8 cellular contexts compared by ENCODE assay signal in genomic region chr2:68466361-68466777, GRCh38. TPM values are rescaled to one million over a fixed set of nuclear protein-coding genes. Genes with fewer than 3 reads are reported as not detected.
DNase-seq lines count a peak whose midpoint lies in the region; ATAC-seq and TF ChIP-seq lines count a peak whose summit lies in the region.

No MANE protein-coding gene starts in this region.

- no peaks in the 10 kb centered on the region for H3K27me3 ChIP-seq in mucosa of stomach (ENCODE audit: control insufficient read depth, insufficient read depth, low read length)

- H3K9me3 ChIP-seq in mucosa of stomach (ENCODE audit: control insufficient read depth, low read length) = no peaks in the 10 kb centered on the region

- no peaks in the 10 kb centered on the region for H3K9me3 Mint-ChIP-seq in dendritic cell treated with granulocyte-macrophage colony-stimulating factor and Interleukin-4, amounts not matched to agents 40 ng/mL and 50 ng/mL, for 4 days

- H3K4me1 Mint-ChIP-seq in dendritic cell treated with granulocyte-macrophage colony-stimulating factor and Interleukin-4, amounts not matched to agents 40 ng/mL and 50 ng/mL, for 4 days (ENCODE audit: low read depth) = peaks cover 29% of the 10 kb centered on the region

- intact Hi-C loops in dendritic cell treated with granulocyte-macrophage colony-stimulating factor and Interleukin-4, amounts not matched to agents 40 ng/mL and 50 ng/mL, for 4 days (cut with micrococcal nuclease) = loop anchor here (5.0 to 10.0 kb wide), 2 partner anchors 226 to 278 kb away; no protein-coding TSS in a partner anchor

- H3K36me3 Mint-ChIP-seq in dendritic cell treated with granulocyte-macrophage colony-stimulating factor and Interleukin-4, amounts not matched to agents 40 ng/mL and 50 ng/mL, for 4 days (ENCODE audit: low read depth) = peaks cover 13% of the 10 kb centered on the region

- H3K4me3 Mint-ChIP-seq in dendritic cell treated with granulocyte-macrophage colony-stimulating factor and Interleukin-4, amounts not matched to agents 40 ng/mL and 50 ng/mL, for 4 days = peak overlapping the region; percentile 96

- H3K4me3 ChIP-seq in mucosa of stomach (ENCODE audit: low read length) = peak overlapping the region; percentile 58

- TF ChIP-seq CTCF in AG09319 (IDR thresholded peaks at IDR 0.05; ENCODE audit: low read depth, low read length) = peak; percentile 19
- TF ChIP-seq CTCF in omental fat pad (IDR thresholded peaks at IDR 0.05) = no peak

- no peaks in the 10 kb centered on the region for H3K27me3 Mint-ChIP-seq in dendritic cell treated with granulocyte-macrophage colony-stimulating factor and Interleukin-4, amounts not matched to agents 40 ng/mL and 50 ng/mL, for 4 days

- no peak for ATAC-seq in stimulated activated naive CD8-positive, alpha-beta T cell treated with anti-CD3 and anti-CD28 coated beads, Interleukin-15, Interleukin-2, amounts not matched to agents 100 U/mL and 50 U/mL, for 24 hours
- no peak for ATAC-seq in omental fat pad (ENCODE audit: low FRiP score)

- H3K36me3 ChIP-seq in mucosa of stomach (ENCODE audit: control insufficient read depth, insufficient read depth, low read length) = no peaks in the 10 kb centered on the region

- peak overlapping the region; percentile 94 for H3K27ac Mint-ChIP-seq in dendritic cell treated with granulocyte-macrophage colony-stimulating factor and Interleukin-4, amounts not matched to agents 40 ng/mL and 50 ng/mL, for 4 days

- peaks cover 7% of the 10 kb centered on the region for H3K4me1 ChIP-seq in mucosa of stomach (ENCODE audit: control insufficient read depth, insufficient read depth, low read length)

- no peak for DNase-seq in AG09319 (ENCODE audit: extremely low read depth, low read depth)
- peak; percentile 10 for DNase-seq in HuH-7.5 (ENCODE audit: low spot score)
- peak; percentile 46 for DNase-seq in activated CD4-positive, alpha-beta T cell treated with anti-CD3 and anti-CD28 coated beads for 1 hour
- peak; percentile 55 for DNase-seq in stimulated activated naive CD8-positive, alpha-beta T cell treated with anti-CD3 and anti-CD28 coated beads, Interleukin-15, Interleukin-2, amounts not matched to agents 100 U/mL and 50 U/mL, for 24 hours
- DNase-seq in amygdala (lab: John Stamatoyannopoulos, UW) = no peak
- no peak for DNase-seq in omental fat pad (ENCODE audit: low spot score)

- H3K9ac ChIP-seq in mucosa of stomach (ENCODE audit: low read length) = peak overlapping the region; percentile 69

RNA-seq across cellular contexts. Expression of gene FBXO48, which starts 0.7 kb away (rescaled TPM):
- 1 to 10 TPM in 1 of 4 donors, under 1 TPM in 3; 0.24 to 1.3 (median 0.80) TPM for total RNA-seq in omental fat pad

RNA-seq across cellular contexts. Expression of gene APLF, which starts 1.0 kb away (rescaled TPM):
- 10 to 100 TPM in 2 of 4 donors, 1 to 10 TPM in 2; 6.0 to 12.3 (median 9.4) TPM for total RNA-seq in omental fat pad

Comparison
In these comparisons a context has a peak if more than half of its experiments do, and no peak if none do; other contexts are left out.
1. DNase-seq: peak in HuH-7.5 (single experiment), activated CD4-positive, alpha-beta T cell treated with anti-CD3 and anti-CD28 coated beads for 1 hour (single experiment) and stimulated activated naive CD8-positive, alpha-beta T cell treated with anti-CD3 and anti-CD28 coated beads, Interleukin-15, Interleukin-2, amounts not matched to agents 100 U/mL and 50 U/mL, for 24 hours (single experiment); none in AG09319 (single experiment), amygdala (0 of 56) and omental fat pad (single experiment).